Comparison of ENCODE assay signal across 9 cellular contexts in the genomic region with DNA sequence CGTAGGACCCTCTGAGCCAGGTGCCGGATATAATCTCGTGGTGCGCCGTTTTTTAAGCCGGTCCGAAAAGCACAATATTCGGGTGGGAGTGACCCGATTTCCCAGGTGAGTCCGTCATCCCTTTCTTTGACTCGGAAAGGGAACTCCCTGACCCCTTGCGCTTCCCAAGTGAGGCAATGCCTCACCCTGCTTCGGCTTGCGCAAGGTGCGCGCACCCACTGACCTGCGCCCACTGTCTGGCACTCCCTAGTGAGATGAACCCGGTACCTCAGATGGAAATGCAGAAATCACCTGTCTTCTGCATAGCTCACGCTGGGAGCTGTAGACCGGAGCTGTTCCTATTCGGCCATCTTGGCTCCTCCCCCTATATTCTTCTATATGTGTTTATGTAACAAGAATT. TPM values are rescaled to one million over a fixed set of nuclear protein-coding genes. Genes with fewer than 3 reads are reported as not detected.
DNase-seq lines count a peak whose midpoint lies in the region; ATAC-seq and TF ChIP-seq lines count a peak whose summit lies in the region.
"Not testable (repeated sequence)": the region's sequence is repeated elsewhere in the genome, so short reads cannot be mapped to it uniquely, and the experiment has no call there.
"Had no signal": no experiment of that assay in that cellular context is flagged by ENCODE, and none has a peak within 500 bp of the region (broad histone marks: within the 10 kb centered on the region; RNA-seq: fewer than 3 reads in every experiment).

No MANE protein-coding gene starts in this region.

- not testable (repeated sequence) for H4K20me1 ChIP-seq in GM23338 (replicated peaks; ENCODE audit: insufficient read depth)

- H3K9me2 ChIP-seq in GM23338 (ENCODE audit: insufficient read depth) = not testable (repeated sequence)

- not testable (repeated sequence) for H3K27me3 ChIP-seq in GM23338 (ENCODE audit: insufficient read depth); RWPE2 (ENCODE audit: insufficient read depth, poor library complexity, severe bottlenecking); esophagus squamous epithelium; transverse colon

- not testable (repeated sequence) for H3K27me3 Mint-ChIP-seq in GM23338 (ENCODE audit: insufficient read depth, low read depth, poor library complexity); nephron (ENCODE audit: low read depth)

- not testable (repeated sequence) for H3K36me3 Mint-ChIP-seq in GM23338 (ENCODE audit: low read depth); nephron (ENCODE audit: low read depth)

- H3K4me3 Mint-ChIP-seq in GM23338 (peak overlapping the region; percentile 70), nephron (peak overlapping the region; percentile 86 to 91 (median 91))

- intact Hi-C loops in esophagus squamous epithelium (cut with DNase I); transverse colon (cut with DNase I; ENCODE audit: low total_unique reads): not testable (repeated sequence)

- not testable (repeated sequence) for TF ChIP-seq POLR2A in esophagus squamous epithelium (IDR thresholded peaks at IDR 0.05); transverse colon (IDR thresholded peaks at IDR 0.05)

- ATAC-seq in GM23338; RWPE2 (ENCODE audit: low read depth): not testable (repeated sequence)

- not testable (repeated sequence) for H3K9me3 Mint-ChIP-seq in GM23338, nephron

- not testable (repeated sequence) for H3K4me1 Mint-ChIP-seq in GM23338, nephron

- H3K4me1 ChIP-seq in GM23338 (ENCODE audit: insufficient read depth); RWPE2 (ENCODE audit: insufficient read depth, poor library complexity, severe bottlenecking); esophagus squamous epithelium; transverse colon: not testable (repeated sequence)

- DNase-seq in GM23338 (ENCODE audit: low spot score) = peak; percentile 14
- peak in 2 of 3 experiments; percentile 31 to 76 for DNase-seq in NCI-H1417 (lab: John Stamatoyannopoulos, UW)
- not testable (repeated sequence) for DNase-seq in RWPE2 (ENCODE audit: low spot score); choroid plexus epithelial cell (ENCODE audit: low read depth); esophagus squamous epithelium (lab: John Stamatoyannopoulos, UW)
- DNase-seq in transverse colon = peak; percentile 13

- H3K4me3 ChIP-seq in GM23338 (peak overlapping the region; percentile 72), RWPE2 (ENCODE audit: severe bottlenecking) (peak overlapping the region; percentile 28), choroid plexus epithelial cell (ENCODE audit: low read depth, low read length) (peak overlapping the region; percentile 34), esophagus squamous epithelium (peak overlapping the region in 3 of 4 donors; percentile 24 to 58 (median 40)), iPS-18c (ENCODE audit: insufficient read depth, low read depth, low read length) (peak overlapping the region; percentile 50), transverse colon (peak overlapping the region in 2 of 4 donors; percentile 9 to 38)

- H3K79me2 ChIP-seq in GM23338 (replicated peaks; ENCODE audit: insufficient read depth) = not testable (repeated sequence)

- not testable (repeated sequence) for H3K9me3 ChIP-seq in RWPE2 (ENCODE audit: severe bottlenecking); esophagus squamous epithelium; iPS-18c (ENCODE audit: control insufficient read depth, insufficient read depth, low read length); transverse colon

- H3K27ac Mint-ChIP-seq in GM23338 = not testable (repeated sequence)
- H3K27ac Mint-ChIP-seq in nephron = peak overlapping the region; percentile 47 to 88 (median 61)

- WGBS in esophagus squamous epithelium, 2 donors = 46 to 75% methylated on average over 13 to 19 of the region's 21 CpGs
- 68 to 79% methylated on average over 3 to 21 of the region's 21 CpGs for WGBS in transverse colon (ENCODE audit: low coverage in 1 of 2), 2 donors

- in situ Hi-C loops in transverse colon (cut with MboI; ENCODE audit: low pct_ligation_motif_present in 1 of 4, low pct_unique_long_range_greater_than_20kb in 1 of 4, low sequenced_read_pairs in 3 of 4) = not testable (repeated sequence)

- not testable (repeated sequence) for TF ChIP-seq CTCF in GM23338 (conservative IDR thresholded peaks at IDR 0.05; ENCODE audit: low read depth in 2 of 2); RWPE2 (IDR thresholded peaks at IDR 0.05; ENCODE audit: poor library complexity, severe bottlenecking); choroid plexus epithelial cell (conservative IDR thresholded peaks at IDR 0.05; ENCODE audit: low read depth, low read length); esophagus squamous epithelium (IDR thresholded peaks at IDR 0.05); nephron (IDR thresholded peaks at IDR 0.05; ENCODE audit: unreplicated experiment in 3 of 3); transverse colon (IDR thresholded peaks at IDR 0.05)

- not testable (repeated sequence) for H3K27ac ChIP-seq in GM23338 (ENCODE audit: low read depth); transverse colon
- H3K27ac ChIP-seq in RWPE2 (ENCODE audit: poor library complexity, severe bottlenecking) = peak overlapping the region; percentile 11
- peak overlapping the region in 1 of 4 donors; percentile 59 for H3K27ac ChIP-seq in esophagus squamous epithelium

- not testable (repeated sequence) for TF ChIP-seq EP300 in transverse colon (IDR thresholded peaks at IDR 0.05; ENCODE audit: low read depth)

- not testable (repeated sequence) for H3F3A ChIP-seq in GM23338 (replicated peaks; ENCODE audit: low read depth)

- not testable (repeated sequence) for H3K36me3 ChIP-seq in GM23338 (ENCODE audit: insufficient read depth); RWPE2 (ENCODE audit: low read depth); esophagus squamous epithelium; transverse colon

- peak overlapping the region; percentile 91; the same call in 1 of the 2 replicates for H2AFZ ChIP-seq in GM23338

- peak overlapping the region; percentile 66 for H3K4me2 ChIP-seq in GM23338

RNA-seq across cellular contexts. Expression of a gene that starts 45.2 kb away (rescaled TPM):
- total RNA-seq in GM23338 (2014; rRNA removed; shearing (Covaris generic)) = 3.5 and 5.7 TPM in 2 replicates
- 14.6 and 18.8 TPM in 2 replicates for polyA plus RNA-seq in GM23338 (2016; fragmentation: Nextera tagmentation; extraction: Ambion mirVana)
- total RNA-seq in esophagus squamous epithelium (1 to 10 TPM in 2 of 4 donors, not detected in 2; 1.1 to 9.2 TPM), transverse colon (1 to 10 TPM in 1 of 4 donors, under 1 TPM in 1, not detected in 2; 0.96 to 4.3 TPM)
- polyA plus RNA-seq: CD14-positive monocyte had no signal
